In the genomic region with DNA sequence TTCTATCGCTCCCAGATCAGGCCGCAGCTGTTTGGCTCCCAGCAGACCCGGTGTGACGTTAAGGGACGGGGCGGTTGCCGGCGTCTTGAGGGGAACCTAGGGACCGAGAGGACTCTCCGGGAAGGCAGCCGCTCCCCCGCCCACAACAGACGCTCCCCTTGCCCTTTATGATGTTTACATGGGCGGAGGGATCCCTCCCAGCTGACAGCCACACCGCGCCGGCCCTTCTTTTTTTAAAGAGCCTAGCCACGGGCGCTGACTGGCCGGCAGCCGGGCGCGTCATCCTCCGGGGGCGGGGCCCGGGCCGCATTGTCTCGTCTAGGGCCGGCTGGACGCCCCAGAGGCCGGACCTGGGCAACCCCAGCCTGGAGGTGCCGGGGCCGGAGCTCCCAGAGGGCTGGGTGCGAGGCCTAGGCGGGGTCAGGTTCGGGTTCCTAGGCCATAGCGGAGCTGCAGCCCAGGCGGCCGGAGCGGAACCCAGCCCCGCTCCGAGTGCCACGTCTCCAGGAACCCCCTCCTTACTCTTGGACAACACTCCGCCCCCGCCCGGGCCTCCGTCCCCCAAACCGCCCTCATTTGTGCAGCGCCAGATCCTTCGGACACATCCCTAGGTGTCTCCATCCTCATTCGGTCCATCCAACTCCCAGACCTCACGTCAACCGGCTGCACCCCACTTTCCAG, we compare ENCODE assay signal across 1 cellular context.
TF ChIP-seq lines count a peak whose summit lies in the region.

PCAT6 (plus strand) TSS at position 340 of the 681 bp plus-strand sequence.

TF ChIP-seq in HepG2, 621 proteins besides CTCF, POLR2A, EP300 and RAD21 (continued from another document and continues in another):
- TF ChIP-seq GMEB2 (CRISPR knock-in tag; IDR thresholded peaks at IDR 0.05; ENCODE audit: low read depth) (peak; percentile 75), SKI (IDR thresholded peaks at IDR 0.05; ENCODE audit: partially characterized antibody) (peak; percentile 83), IRX3 (CRISPR knock-in tag; IDR thresholded peaks at IDR 0.05; ENCODE audit: borderline replicate concordance, low read depth) (peak; percentile 62; the same call in 1 of the 2 replicates), KDM3A (CRISPR knock-in tag; IDR thresholded peaks at IDR 0.05; ENCODE audit: low read depth) (peak; percentile 77; the same call in 1 of the 2 replicates), HNF1B (CRISPR knock-in tag; IDR thresholded peaks at IDR 0.05) (peak; percentile 58; the same call in 1 of the 2 replicates), RFXAP (CRISPR knock-in tag; IDR thresholded peaks at IDR 0.05; ENCODE audit: borderline replicate concordance) (peak; percentile 85; the same call in 1 of the 2 replicates), REL (CRISPR knock-in tag; conservative IDR thresholded peaks at IDR 0.05) (peak; percentile 89), SIN3B (IDR thresholded peaks at IDR 0.05; ENCODE audit: low read length) (0 out of 2 replicates have a peak, but pooled peaks have one; percentile 30), ZC3H13 (CRISPR knock-in tag; IDR thresholded peaks at IDR 0.05) (0 out of 2 replicates have a peak, but pooled peaks have one; percentile 57), ZNF572 (CRISPR knock-in tag; IDR thresholded peaks at IDR 0.05) (peak; percentile 16; the same call in 1 of the 2 replicates), MEIS2 (CRISPR knock-in tag; IDR thresholded peaks at IDR 0.05) (peak; percentile 81), ZNF558 (CRISPR knock-in tag; IDR thresholded peaks at IDR 0.05; ENCODE audit: borderline replicate concordance) (peak; percentile 96), HBP1 (CRISPR knock-in tag; IDR thresholded peaks at IDR 0.05; ENCODE audit: low read depth) (peak; percentile 43; the same call in 1 of the 2 replicates), ZNF562 (CRISPR knock-in tag; IDR thresholded peaks at IDR 0.05; ENCODE audit: borderline replicate concordance) (no peak), FOXC1 (CRISPR knock-in tag; IDR thresholded peaks at IDR 0.05; ENCODE audit: borderline replicate concordance) (peak; percentile 10; the same call in 1 of the 2 replicates), ZNF75D (CRISPR knock-in tag; IDR thresholded peaks at IDR 0.05; ENCODE audit: borderline replicate concordance) (no peak), RARA (CRISPR knock-in tag; IDR thresholded peaks at IDR 0.05) (peak; percentile 31; the same call in 1 of the 2 replicates), ZNF263 (CRISPR knock-in tag; IDR thresholded peaks at IDR 0.05) (peak; percentile 58; the same call in 1 of the 2 replicates), SMC3 (IDR thresholded peaks at IDR 0.05; ENCODE audit: low read length) (no peak), ZNF333 (CRISPR knock-in tag; IDR thresholded peaks at IDR 0.05; ENCODE audit: borderline replicate concordance) (peak; percentile 77; the same call in 1 of the 2 replicates), GATA4 (IDR thresholded peaks at IDR 0.05; ENCODE audit: borderline replicate concordance, low read depth) (peak; percentile 36; the same call in 1 of the 2 replicates), MLX (CRISPR knock-in tag; IDR thresholded peaks at IDR 0.05) (no peak), ZNF205 (CRISPR knock-in tag; IDR thresholded peaks at IDR 0.05) (peak; percentile 19; the same call in 1 of the 2 replicates), NONO (IDR thresholded peaks at IDR 0.05) (no peak), NONO (CRISPR knock-in tag; conservative IDR thresholded peaks at IDR 0.05) (peak; percentile 80), MIXL1 (CRISPR knock-in tag; IDR thresholded peaks at IDR 0.05) (no peak), TBX3 (IDR thresholded peaks at IDR 0.05; ENCODE audit: borderline replicate concordance) (peak; percentile 36; the same call in 1 of the 2 replicates), ZFP62 (CRISPR knock-in tag; IDR thresholded peaks at IDR 0.05) (no peak), ZNF550 (CRISPR knock-in tag; IDR thresholded peaks at IDR 0.05; ENCODE audit: borderline replicate concordance) (no peak), ZNF768 (CRISPR knock-in tag; IDR thresholded peaks at IDR 0.05) (peak; percentile 11; the same call in 1 of the 2 replicates), RBFOX2 (IDR thresholded peaks at IDR 0.05; ENCODE audit: low read depth, low read length) (peak; percentile 90), SAP130 (CRISPR knock-in tag; IDR thresholded peaks at IDR 0.05; ENCODE audit: low read depth) (peak; percentile 98), ZNF782 (CRISPR knock-in tag; IDR thresholded peaks at IDR 0.05; ENCODE audit: borderline replicate concordance) (peak; percentile 50; the same call in 1 of the 2 replicates), ZNF780A (CRISPR knock-in tag; IDR thresholded peaks at IDR 0.05) (0 out of 2 replicates have a peak, but pooled peaks have one; percentile 47), ZNF761 (CRISPR knock-in tag; conservative IDR thresholded peaks at IDR 0.05) (no peak), ZNF841 (CRISPR knock-in tag; IDR thresholded peaks at IDR 0.05; ENCODE audit: borderline replicate concordance) (peak; percentile 50; the same call in 1 of the 2 replicates), MTF2 (CRISPR knock-in tag; IDR thresholded peaks at IDR 0.05; ENCODE audit: borderline replicate concordance) (0 out of 2 replicates have a peak, but pooled peaks have one; percentile 32)
- TF ChIP-seq, protein P1, sequence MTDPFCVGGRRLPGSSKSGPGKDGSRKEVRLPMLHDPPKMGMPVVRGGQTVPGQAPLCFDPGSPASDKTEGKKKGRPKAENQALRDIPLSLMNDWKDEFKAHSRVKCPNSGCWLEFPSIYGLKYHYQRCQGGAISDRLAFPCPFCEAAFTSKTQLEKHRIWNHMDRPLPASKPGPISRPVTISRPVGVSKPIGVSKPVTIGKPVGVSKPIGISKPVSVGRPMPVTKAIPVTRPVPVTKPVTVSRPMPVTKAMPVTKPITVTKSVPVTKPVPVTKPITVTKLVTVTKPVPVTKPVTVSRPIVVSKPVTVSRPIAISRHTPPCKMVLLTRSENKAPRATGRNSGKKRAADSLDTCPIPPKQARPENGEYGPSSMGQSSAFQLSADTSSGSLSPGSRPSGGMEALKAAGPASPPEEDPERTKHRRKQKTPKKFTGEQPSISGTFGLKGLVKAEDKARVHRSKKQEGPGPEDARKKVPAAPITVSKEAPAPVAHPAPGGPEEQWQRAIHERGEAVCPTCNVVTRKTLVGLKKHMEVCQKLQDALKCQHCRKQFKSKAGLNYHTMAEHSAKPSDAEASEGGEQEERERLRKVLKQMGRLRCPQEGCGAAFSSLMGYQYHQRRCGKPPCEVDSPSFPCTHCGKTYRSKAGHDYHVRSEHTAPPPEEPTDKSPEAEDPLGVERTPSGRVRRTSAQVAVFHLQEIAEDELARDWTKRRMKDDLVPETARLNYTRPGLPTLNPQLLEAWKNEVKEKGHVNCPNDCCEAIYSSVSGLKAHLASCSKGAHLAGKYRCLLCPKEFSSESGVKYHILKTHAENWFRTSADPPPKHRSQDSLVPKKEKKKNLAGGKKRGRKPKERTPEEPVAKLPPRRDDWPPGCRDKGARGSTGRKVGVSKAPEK (CRISPR knock-in tag; IDR thresholded peaks at IDR 0.05; ENCODE audit: borderline replicate concordance): no peak
- TF ChIP-seq, protein P2, sequence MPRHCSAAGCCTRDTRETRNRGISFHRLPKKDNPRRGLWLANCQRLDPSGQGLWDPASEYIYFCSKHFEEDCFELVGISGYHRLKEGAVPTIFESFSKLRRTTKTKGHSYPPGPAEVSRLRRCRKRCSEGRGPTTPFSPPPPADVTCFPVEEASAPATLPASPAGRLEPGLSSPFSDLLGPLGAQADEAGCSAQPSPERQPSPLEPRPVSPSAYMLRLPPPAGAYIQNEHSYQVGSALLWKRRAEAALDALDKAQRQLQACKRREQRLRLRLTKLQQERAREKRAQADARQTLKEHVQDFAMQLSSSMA (CRISPR knock-in tag; IDR thresholded peaks at IDR 0.05): peak; percentile 83; the same call in 1 of the 2 replicates
- TF ChIP-seq, protein P3, sequence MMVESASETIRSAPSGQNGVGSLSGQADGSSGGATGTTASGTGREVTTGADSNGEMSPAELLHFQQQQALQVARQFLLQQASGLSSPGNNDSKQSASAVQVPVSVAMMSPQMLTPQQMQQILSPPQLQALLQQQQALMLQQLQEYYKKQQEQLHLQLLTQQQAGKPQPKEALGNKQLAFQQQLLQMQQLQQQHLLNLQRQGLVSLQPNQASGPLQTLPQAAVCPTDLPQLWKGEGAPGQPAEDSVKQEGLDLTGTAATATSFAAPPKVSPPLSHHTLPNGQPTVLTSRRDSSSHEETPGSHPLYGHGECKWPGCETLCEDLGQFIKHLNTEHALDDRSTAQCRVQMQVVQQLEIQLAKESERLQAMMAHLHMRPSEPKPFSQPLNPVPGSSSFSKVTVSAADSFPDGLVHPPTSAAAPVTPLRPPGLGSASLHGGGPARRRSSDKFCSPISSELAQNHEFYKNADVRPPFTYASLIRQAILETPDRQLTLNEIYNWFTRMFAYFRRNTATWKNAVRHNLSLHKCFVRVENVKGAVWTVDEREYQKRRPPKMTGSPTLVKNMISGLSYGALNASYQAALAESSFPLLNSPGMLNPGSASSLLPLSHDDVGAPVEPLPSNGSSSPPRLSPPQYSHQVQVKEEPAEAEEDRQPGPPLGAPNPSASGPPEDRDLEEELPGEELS (CRISPR knock-in tag; IDR thresholded peaks at IDR 0.05): peak; percentile 85
- TF ChIP-seq, protein P4, sequence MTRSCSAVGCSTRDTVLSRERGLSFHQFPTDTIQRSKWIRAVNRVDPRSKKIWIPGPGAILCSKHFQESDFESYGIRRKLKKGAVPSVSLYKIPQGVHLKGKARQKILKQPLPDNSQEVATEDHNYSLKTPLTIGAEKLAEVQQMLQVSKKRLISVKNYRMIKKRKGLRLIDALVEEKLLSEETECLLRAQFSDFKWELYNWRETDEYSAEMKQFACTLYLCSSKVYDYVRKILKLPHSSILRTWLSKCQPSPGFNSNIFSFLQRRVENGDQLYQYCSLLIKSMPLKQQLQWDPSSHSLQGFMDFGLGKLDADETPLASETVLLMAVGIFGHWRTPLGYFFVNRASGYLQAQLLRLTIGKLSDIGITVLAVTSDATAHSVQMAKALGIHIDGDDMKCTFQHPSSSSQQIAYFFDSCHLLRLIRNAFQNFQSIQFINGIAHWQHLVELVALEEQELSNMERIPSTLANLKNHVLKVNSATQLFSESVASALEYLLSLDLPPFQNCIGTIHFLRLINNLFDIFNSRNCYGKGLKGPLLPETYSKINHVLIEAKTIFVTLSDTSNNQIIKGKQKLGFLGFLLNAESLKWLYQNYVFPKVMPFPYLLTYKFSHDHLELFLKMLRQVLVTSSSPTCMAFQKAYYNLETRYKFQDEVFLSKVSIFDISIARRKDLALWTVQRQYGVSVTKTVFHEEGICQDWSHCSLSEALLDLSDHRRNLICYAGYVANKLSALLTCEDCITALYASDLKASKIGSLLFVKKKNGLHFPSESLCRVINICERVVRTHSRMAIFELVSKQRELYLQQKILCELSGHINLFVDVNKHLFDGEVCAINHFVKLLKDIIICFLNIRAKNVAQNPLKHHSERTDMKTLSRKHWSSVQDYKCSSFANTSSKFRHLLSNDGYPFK (CRISPR knock-in tag; IDR thresholded peaks at IDR 0.05; ENCODE audit: borderline replicate concordance): peak; percentile 17; the same call in 1 of the 2 replicates
- TF ChIP-seq, protein P5, sequence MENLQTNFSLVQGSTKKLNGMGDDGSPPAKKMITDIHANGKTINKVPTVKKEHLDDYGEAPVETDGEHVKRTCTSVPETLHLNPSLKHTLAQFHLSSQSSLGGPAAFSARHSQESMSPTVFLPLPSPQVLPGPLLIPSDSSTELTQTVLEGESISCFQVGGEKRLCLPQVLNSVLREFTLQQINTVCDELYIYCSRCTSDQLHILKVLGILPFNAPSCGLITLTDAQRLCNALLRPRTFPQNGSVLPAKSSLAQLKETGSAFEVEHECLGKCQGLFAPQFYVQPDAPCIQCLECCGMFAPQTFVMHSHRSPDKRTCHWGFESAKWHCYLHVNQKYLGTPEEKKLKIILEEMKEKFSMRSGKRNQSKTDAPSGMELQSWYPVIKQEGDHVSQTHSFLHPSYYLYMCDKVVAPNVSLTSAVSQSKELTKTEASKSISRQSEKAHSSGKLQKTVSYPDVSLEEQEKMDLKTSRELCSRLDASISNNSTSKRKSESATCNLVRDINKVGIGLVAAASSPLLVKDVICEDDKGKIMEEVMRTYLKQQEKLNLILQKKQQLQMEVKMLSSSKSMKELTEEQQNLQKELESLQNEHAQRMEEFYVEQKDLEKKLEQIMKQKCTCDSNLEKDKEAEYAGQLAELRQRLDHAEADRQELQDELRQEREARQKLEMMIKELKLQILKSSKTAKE (CRISPR knock-in tag; IDR thresholded peaks at IDR 0.05; ENCODE audit: borderline replicate concordance): peak; percentile 73
